ENCODE assay signal across 27 cellular contexts in the genomic region with DNA sequence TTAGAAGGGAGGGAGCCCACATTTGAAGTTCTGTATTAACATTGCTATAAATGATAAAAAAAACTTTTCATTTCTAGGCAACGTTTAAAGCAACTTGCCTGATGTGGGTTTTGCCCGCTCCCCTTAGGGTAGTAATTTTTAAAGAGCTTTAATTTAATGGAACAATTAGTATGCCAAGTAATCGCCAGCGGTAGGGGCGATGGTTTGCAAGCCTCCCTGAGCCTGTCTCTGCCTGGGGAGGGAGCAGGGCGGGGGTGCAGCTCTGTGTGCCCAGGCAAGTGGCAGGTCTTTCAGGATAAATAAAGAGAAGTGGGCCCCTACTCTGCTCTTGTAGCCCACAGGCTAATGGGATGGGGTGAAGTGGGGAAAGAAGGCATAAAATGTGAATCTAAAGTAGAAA. TPM values are rescaled to one million over a fixed set of nuclear protein-coding genes. Genes with fewer than 3 reads are reported as not detected.
"Had no signal": no experiment of that assay in that cellular context is flagged by ENCODE, and none has a peak within 500 bp of the region (broad histone marks: within the 10 kb centered on the region; RNA-seq: fewer than 3 reads in every experiment).

No MANE protein-coding gene starts in this region.

- H3K27ac ChIP-seq: colonic mucosa, gastrocnemius medialis, pancreas had no signal

- H3K36me3 Mint-ChIP-seq: activated CD8-positive, alpha-beta memory T cell treated with anti-CD3 and anti-CD28 coated beads, Interleukin-2, amount 10 ng/mL, durations not matched to agents 7 days and 5 days; activated naive CD8-positive, alpha-beta T cell treated with anti-CD3 and anti-CD28 coated beads for 36 hours; brain; immature natural killer cell; memory B cell; naive thymus-derived CD8-positive, alpha-beta T cell; stimulated activated memory B cell treated with anti-CD40 and anti-IgM and Interleukin-4, amounts not matched to agents 10 μg/mL and 1 μg/mL and 100 μg/mL, for 72 hours had no signal

- FAIRE-seq: pancreas, urothelium cell line had no signal

- H3K9me3 Mint-ChIP-seq: activated CD4-positive, alpha-beta memory T cell treated with anti-CD3 and anti-CD28 coated beads, Interleukin-2, amount 10 ng/mL, durations not matched to agents 7 days and 5 days; activated naive CD8-positive, alpha-beta T cell treated with anti-CD3 and anti-CD28 coated beads for 36 hours; activated T-helper 17 cell treated with anti-CD3 and anti-CD28 coated beads, Interleukin-2, amount 50 U/mL, for 72 hours; immature natural killer cell; memory B cell; stimulated activated memory B cell treated with anti-CD40 and anti-IgM and Interleukin-4, amounts not matched to agents 10 μg/mL and 1 μg/mL and 100 μg/mL, for 72 hours had no signal

- H3K36me3 ChIP-seq: colonic mucosa, gastrocnemius medialis, heart left ventricle, left ventricle myocardium inferior, pancreas, spleen had no signal

- ATAC-seq: activated CD8-positive, alpha-beta memory T cell treated with anti-CD3 and anti-CD28 coated beads, Interleukin-2, amount 10 ng/mL, durations not matched to agents 7 days and 5 days; activated T-helper 17 cell treated with anti-CD3 and anti-CD28 coated beads, Interleukin-2, amount 50 U/mL, for 72 hours; gastrocnemius medialis; heart left ventricle; naive thymus-derived CD8-positive, alpha-beta T cell; pancreas; sciatic nerve; stimulated activated memory B cell treated with anti-CD40 and anti-IgM and Interleukin-4, amounts not matched to agents 10 μg/mL and 1 μg/mL and 100 μg/mL, for 72 hours had no signal

- DNase-seq: activated CD4-positive, alpha-beta memory T cell treated with anti-CD3 and anti-CD28 coated beads, Interleukin-2, amount 10 ng/mL, durations not matched to agents 7 days and 5 days; activated CD4-positive, alpha-beta T cell treated with anti-CD3 and anti-CD28 coated beads for 48 hours; activated CD4-positive, CD25-positive, alpha-beta regulatory T cell; activated CD8-positive, alpha-beta memory T cell treated with anti-CD3 and anti-CD28 coated beads, Interleukin-2, amount 10 ng/mL, durations not matched to agents 7 days and 5 days; activated naive CD4-positive, alpha-beta T cell; activated naive CD8-positive, alpha-beta T cell treated with anti-CD3 and anti-CD28 coated beads for 36 hours; activated T-cell treated with anti-CD3 and anti-CD28 coated beads, Interleukin-2, amount 50 U/mL, for 1 hour; amygdala; central memory CD4-positive, alpha-beta T cell; colonic mucosa; gastrocnemius medialis; heart left ventricle; immature natural killer cell; kidney glomerular epithelial cell; left ventricle myocardium inferior; naive thymus-derived CD8-positive, alpha-beta T cell; pancreas; spleen; stimulated activated CD4-positive, alpha-beta T cell treated with anti-CD3 and anti-CD28 coated beads, Interleukin-4, amount 100 ng/mL, for 4 hours; T-helper 1 cell; T-helper 9 cell had no signal

- H3K4me1 ChIP-seq: colonic mucosa had no signal

- H3K4me1 Mint-ChIP-seq: activated naive CD8-positive, alpha-beta T cell treated with anti-CD3 and anti-CD28 coated beads for 36 hours; immature natural killer cell; stimulated activated memory B cell treated with anti-CD40 and anti-IgM and Interleukin-4, amounts not matched to agents 10 μg/mL and 1 μg/mL and 100 μg/mL, for 72 hours had no signal

- H3K27me3 ChIP-seq: colonic mucosa, gastrocnemius medialis, heart left ventricle, pancreas, spleen had no signal

- H3K27ac Mint-ChIP-seq: activated CD4-positive, alpha-beta memory T cell treated with anti-CD3 and anti-CD28 coated beads, Interleukin-2, amount 10 ng/mL, durations not matched to agents 7 days and 5 days; activated CD8-positive, alpha-beta memory T cell treated with anti-CD3 and anti-CD28 coated beads, Interleukin-2, amount 10 ng/mL, durations not matched to agents 7 days and 5 days; activated naive CD8-positive, alpha-beta T cell treated with anti-CD3 and anti-CD28 coated beads for 36 hours; activated T-helper 17 cell treated with anti-CD3 and anti-CD28 coated beads, Interleukin-2, amount 50 U/mL, for 72 hours; immature natural killer cell; memory B cell; naive thymus-derived CD8-positive, alpha-beta T cell; stimulated activated memory B cell treated with anti-CD40 and anti-IgM and Interleukin-4, amounts not matched to agents 10 μg/mL and 1 μg/mL and 100 μg/mL, for 72 hours had no signal

- H3K4me3 Mint-ChIP-seq: activated CD4-positive, alpha-beta memory T cell treated with anti-CD3 and anti-CD28 coated beads, Interleukin-2, amount 10 ng/mL, durations not matched to agents 7 days and 5 days; activated CD8-positive, alpha-beta memory T cell treated with anti-CD3 and anti-CD28 coated beads, Interleukin-2, amount 10 ng/mL, durations not matched to agents 7 days and 5 days; activated naive CD8-positive, alpha-beta T cell treated with anti-CD3 and anti-CD28 coated beads for 36 hours; activated T-helper 17 cell treated with anti-CD3 and anti-CD28 coated beads, Interleukin-2, amount 50 U/mL, for 72 hours; immature natural killer cell; memory B cell; naive thymus-derived CD8-positive, alpha-beta T cell; stimulated activated memory B cell treated with anti-CD40 and anti-IgM and Interleukin-4, amounts not matched to agents 10 μg/mL and 1 μg/mL and 100 μg/mL, for 72 hours had no signal

- H3K9me3 ChIP-seq: colonic mucosa, gastrocnemius medialis, heart left ventricle, left ventricle myocardium inferior, pancreas, spleen had no signal

- H3K4me3 ChIP-seq: colonic mucosa, gastrocnemius medialis, heart left ventricle, left ventricle myocardium inferior, pancreas, spleen had no signal

RNA-seq across cellular contexts. Expression of gene TGFBI, which starts 13.8 kb away (rescaled TPM):
- total RNA-seq: activated CD4-positive, alpha-beta memory T cell treated with anti-CD3 and anti-CD28 coated beads, Interleukin-2, amount 10 ng/mL, durations not matched to agents 7 days and 5 days; activated naive CD8-positive, alpha-beta T cell treated with anti-CD3 and anti-CD28 coated beads for 36 hours had no signal
